In genomic region chr2:199966405-199966804, GRCh38 we compare ENCODE assay signal across 2 cellular contexts.
TF ChIP-seq lines count a peak whose summit lies in the region.

No MANE protein-coding gene starts in this region.

TF ChIP-seq in IMR-90, 13 proteins besides CTCF, POLR2A, EP300 and RAD21:
- TF ChIP-seq CEBPB (IDR thresholded peaks at IDR 0.05; ENCODE audit: low read depth, low read length) (peak; percentile 69), MXI1 (IDR thresholded peaks at IDR 0.05; ENCODE audit: borderline replicate concordance, low read depth, low read length) (no peak), SMC3 (IDR thresholded peaks at IDR 0.05; ENCODE audit: low read depth, low read length) (no peak)

TF ChIP-seq in H1, 55 proteins besides CTCF, POLR2A, EP300 and RAD21:
- TF ChIP-seq RBBP5 (IDR thresholded peaks at IDR 0.05; ENCODE audit: borderline replicate concordance, low read depth, low read length), result no peak
- no peak for TF ChIP-seq E2F6 (IDR thresholded peaks at IDR 0.05)
- no peak for TF ChIP-seq GABPA (IDR thresholded peaks at IDR 0.05; ENCODE audit: borderline replicate concordance, insufficient read depth, low read length)
- TF ChIP-seq PHF8 (conservative IDR thresholded peaks at IDR 0.05; ENCODE audit: low read depth, low read length), result no peak
- no peak for TF ChIP-seq TAF7 (optimal IDR thresholded peaks at IDR 0.05; ENCODE audit: borderline replicate concordance, low read depth, low read length)
- TF ChIP-seq ATF3 (IDR thresholded peaks at IDR 0.05; ENCODE audit: insufficient read depth, low read depth, low read length), result no peak
- TF ChIP-seq POLR2AphosphoS5 (IDR thresholded peaks at IDR 0.05; ENCODE audit: low read depth, low read length), result no peak
- no peak for TF ChIP-seq ATF2 (IDR thresholded peaks at IDR 0.05; ENCODE audit: low read length)
- no peak for TF ChIP-seq CHD7 (IDR thresholded peaks at IDR 0.05; ENCODE audit: insufficient replicate concordance, low read length)
- TF ChIP-seq YY1 (IDR thresholded peaks at IDR 0.05; ENCODE audit: low read depth, low read length), result no peak
- no peak for TF ChIP-seq SUZ12 (IDR thresholded peaks at IDR 0.05; ENCODE audit: low read length)
- TF ChIP-seq ZNF274 (IDR thresholded peaks at IDR 0.05; ENCODE audit: borderline replicate concordance, extremely low read depth, low read length), result no peak
- no peak for TF ChIP-seq RFX5 (IDR thresholded peaks at IDR 0.05; ENCODE audit: borderline replicate concordance, low read depth, low read length)
- TF ChIP-seq SIN3A (conservative IDR thresholded peaks at IDR 0.05 in 1 of 2, IDR thresholded peaks at IDR 0.05 in 1 of 2; ENCODE audit: low read depth in 1 of 2, low read length in 2 of 2), result no peak
- TF ChIP-seq EZH2 (IDR thresholded peaks at IDR 0.05; ENCODE audit: low read depth, low read length, severe bottlenecking), result no peak
- no peak for TF ChIP-seq SIRT6 (IDR thresholded peaks at IDR 0.05; ENCODE audit: low read length)
- no peak for TF ChIP-seq CTBP2 (IDR thresholded peaks at IDR 0.05; ENCODE audit: borderline replicate concordance, insufficient read depth, insufficient read length, low read length)
- no peak for TF ChIP-seq HDAC6 (IDR thresholded peaks at IDR 0.05; ENCODE audit: low read depth, low read length)
